Comparison of ENCODE assay signal across 2 cellular contexts in the genomic region with DNA sequence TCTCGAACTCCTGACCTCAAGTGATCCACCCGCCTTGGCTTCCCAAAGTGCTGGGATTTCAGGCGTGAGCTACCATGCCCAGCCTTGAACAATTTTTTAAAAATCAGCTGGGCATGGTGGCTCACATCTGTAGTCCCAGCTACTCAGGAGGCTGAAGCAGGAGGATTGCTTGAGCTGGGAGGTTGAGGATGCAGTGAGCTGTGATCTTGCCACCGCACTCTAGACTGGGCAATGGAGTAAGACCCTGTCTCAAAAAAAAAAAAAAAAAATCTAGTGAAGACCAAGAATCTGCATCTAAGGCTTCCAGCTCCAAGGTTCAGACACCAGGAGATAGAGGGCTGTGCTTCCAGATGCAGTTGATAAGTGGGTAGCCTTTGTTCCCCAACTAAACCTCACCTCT.
A peak's percentile ranks its signal among the peaks of the same experiment; 100 is the strongest.
TF ChIP-seq lines count a peak whose summit lies in the region.

No MANE protein-coding gene starts in this region.

TF ChIP-seq in HepG2, 621 proteins besides CTCF, POLR2A, EP300 and RAD21:
- TF ChIP-seq RORA (CRISPR knock-in tag; IDR thresholded peaks at IDR 0.05) (no peak), ZNF781 (CRISPR knock-in tag; IDR thresholded peaks at IDR 0.05; ENCODE audit: borderline replicate concordance, not compliant biosample characterization) (no peak), ELF1 (CRISPR knock-in tag; IDR thresholded peaks at IDR 0.05) (no peak), EEA1 (CRISPR knock-in tag; IDR thresholded peaks at IDR 0.05; ENCODE audit: borderline replicate concordance) (no peak), ZKSCAN1 (IDR thresholded peaks at IDR 0.05; ENCODE audit: low read length) (no peak), MEIS2 (CRISPR knock-in tag; IDR thresholded peaks at IDR 0.05) (no peak), SETDB1 (CRISPR knock-in tag; IDR thresholded peaks at IDR 0.05; ENCODE audit: borderline replicate concordance) (no peak)
- TF ChIP-seq, protein P1, sequence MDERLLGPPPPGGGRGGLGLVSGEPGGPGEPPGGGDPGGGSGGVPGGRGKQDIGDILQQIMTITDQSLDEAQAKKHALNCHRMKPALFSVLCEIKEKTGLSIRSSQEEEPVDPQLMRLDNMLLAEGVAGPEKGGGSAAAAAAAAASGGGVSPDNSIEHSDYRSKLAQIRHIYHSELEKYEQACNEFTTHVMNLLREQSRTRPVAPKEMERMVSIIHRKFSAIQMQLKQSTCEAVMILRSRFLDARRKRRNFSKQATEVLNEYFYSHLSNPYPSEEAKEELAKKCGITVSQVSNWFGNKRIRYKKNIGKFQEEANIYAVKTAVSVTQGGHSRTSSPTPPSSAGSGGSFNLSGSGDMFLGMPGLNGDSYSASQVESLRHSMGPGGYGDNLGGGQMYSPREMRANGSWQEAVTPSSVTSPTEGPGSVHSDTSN (CRISPR knock-in tag; IDR thresholded peaks at IDR 0.05) = no peak

TF ChIP-seq in HEK293, 187 proteins besides CTCF, POLR2A, EP300 and RAD21:
- TF ChIP-seq ZNF121 (tag by site-specific recombination; IDR thresholded peaks at IDR 0.05) (peak; percentile 55; the same call in 1 of the 2 replicates), ZNF350 (tag by site-specific recombination; IDR thresholded peaks at IDR 0.05) (no peak)
